Comparison of ENCODE assay signal across 17 cellular contexts in the genomic region with DNA sequence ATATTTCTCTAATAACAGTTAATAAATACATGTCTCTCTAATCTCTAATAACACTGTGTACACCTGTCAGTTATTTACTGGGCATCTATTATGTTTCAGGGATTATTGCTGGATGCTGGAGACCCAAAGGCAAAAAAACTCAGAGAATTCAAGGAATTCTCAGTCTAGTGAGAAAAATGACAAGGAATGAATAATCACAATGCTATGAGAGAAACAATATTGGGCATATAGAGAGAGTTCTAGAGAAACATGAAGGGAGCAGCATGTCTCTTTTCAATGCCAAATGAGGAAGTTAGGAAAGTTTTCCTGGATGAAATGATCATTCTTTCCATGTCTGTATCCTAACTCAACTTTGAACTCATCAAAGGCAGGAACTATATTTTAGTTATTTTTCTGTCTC.
"Had no signal": no experiment of that assay in that cellular context is flagged by ENCODE, and none has a peak within 500 bp of the region (broad histone marks: within the 10 kb centered on the region; RNA-seq: fewer than 3 reads in every experiment).

No MANE protein-coding gene starts in this region.

- H3K27me3 ChIP-seq: suprapubic skin, upper lobe of left lung had no signal

- H3K36me3 ChIP-seq: lower lobe of right lung, suprapubic skin, upper lobe of left lung, WERI-Rb-1 had no signal

- H3K9me3 ChIP-seq: lower lobe of right lung, mucosa of descending colon, psoas muscle, suprapubic skin, upper lobe of left lung had no signal

- H3K4me3 ChIP-seq: lower lobe of right lung, mucosa of descending colon, psoas muscle, suprapubic skin, upper lobe of left lung had no signal

- DNase-seq: activated CD4-positive, alpha-beta memory T cell treated with anti-CD3 and anti-CD28 coated beads, Interleukin-2, amount 10 ng/mL, durations not matched to agents 7 days and 5 days; activated CD4-positive, alpha-beta T cell treated with anti-CD3 and anti-CD28 coated beads for 36 hours; activated CD8-positive, alpha-beta memory T cell treated with anti-CD3 and anti-CD28 coated beads, Interleukin-2, amount 50 U/mL, for 4 hours; activated naive CD4-positive, alpha-beta T cell treated with Interleukin-2 at 50 U/mL for 16 hours; effector memory CD8-positive, alpha-beta T cell; hypothalamus; left cardiac atrium; lower lobe of right lung; mucosa of descending colon; nephron progenitor cell; psoas muscle; stimulated activated CD4-positive, alpha-beta T cell treated with anti-CD3 and anti-CD28 coated beads, Interleukin-12 subunit alpha, Interleukin-12 subunit beta, amount 100 ng/mL, for 4 hours; stimulated activated naive CD4-positive, alpha-beta T cell; T-helper 9 cell; upper lobe of left lung; WERI-Rb-1 had no signal

- H3K27ac ChIP-seq: lower lobe of right lung, psoas muscle, suprapubic skin, upper lobe of left lung, WERI-Rb-1 had no signal

- H3K4me1 ChIP-seq: lower lobe of right lung, psoas muscle, upper lobe of left lung had no signal
